In the genomic region with DNA sequence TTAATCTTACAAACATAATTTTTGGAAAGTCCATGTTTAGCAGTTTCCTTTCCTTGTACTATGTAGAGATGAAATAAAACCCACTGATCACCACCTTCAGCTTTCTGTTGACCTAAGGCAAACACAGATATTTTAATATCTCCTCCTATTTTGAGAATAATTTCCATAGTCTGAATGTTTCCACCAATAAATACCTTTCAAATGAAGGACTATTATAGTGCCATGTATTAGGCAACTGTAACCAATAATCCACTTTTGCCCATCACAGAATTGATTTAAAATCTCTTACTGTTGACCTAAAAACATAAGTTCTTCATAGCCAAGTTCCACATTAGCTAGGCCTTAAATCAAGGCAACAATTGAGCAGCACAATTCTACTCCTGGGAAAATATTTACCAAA, we compare ENCODE assay signal across 8 cellular contexts. TPM values are rescaled to one million over a fixed set of nuclear protein-coding genes. Genes with fewer than 3 reads are reported as not detected.
A peak's percentile ranks its signal among the peaks of the same experiment; 100 is the strongest.
DNase-seq lines count a peak whose midpoint lies in the region; ATAC-seq, FAIRE-seq and TF ChIP-seq lines count a peak whose summit lies in the region.

No MANE protein-coding gene starts in this region.

- H3K36me3 Mint-ChIP-seq in activated CD8-positive, alpha-beta memory T cell treated with anti-CD3 and anti-CD28 coated beads, Interleukin-2, amount 10 ng/mL, durations not matched to agents 7 days and 5 days, result no peaks in the 10 kb centered on the region
- H3K36me3 Mint-ChIP-seq in type B pancreatic cell, result peaks cover 4% of the 10 kb centered on the region

- in situ Hi-C loops in K562 (cut with MboI), result no loop called here

- no peak overlapping the region for H3K23ac ChIP-seq in mesenchymal stem cell (ENCODE audit: low read length in 2 of 2)

- H3K79me1 ChIP-seq in mesenchymal stem cell (replicated peaks; ENCODE audit: low read length, poor library complexity, severe bottlenecking), result no peaks in the 10 kb centered on the region

- peaks cover 17% of the 10 kb centered on the region for H3K4me1 Mint-ChIP-seq in activated CD8-positive, alpha-beta memory T cell treated with anti-CD3 and anti-CD28 coated beads, Interleukin-2, amount 10 ng/mL, durations not matched to agents 7 days and 5 days
- peaks cover 18% of the 10 kb centered on the region for H3K4me1 Mint-ChIP-seq in type B pancreatic cell (ENCODE audit: unreplicated experiment)

- no peaks in the 10 kb centered on the region; the same call in 1 of the 2 replicates for H4K20me1 ChIP-seq in K562 (replicated peaks; ENCODE audit: control insufficient read depth, insufficient read depth, low read length)

- H3K4me3 ChIP-seq in K562 (peak overlapping the region; percentile 77), mesenchymal stem cell (ENCODE audit: insufficient read depth in 1 of 2, low read depth in 1 of 2, low read length in 2 of 2) (peak overlapping the region in 1 of 2 experiments; percentile 89)

- TF ChIP-seq CTCF in K562 (IDR thresholded peaks at IDR 0.05 in 2 of 3, conservative IDR thresholded peaks at IDR 0.05 in 1 of 3; ENCODE audit: insufficient read depth in 2 of 3, low read depth in 1 of 3, low read length in 3 of 3), result no peak
- no peak for TF ChIP-seq CTCF in type B pancreatic cell (conservative IDR thresholded peaks at IDR 0.05)
- no peak for TF ChIP-seq CTCF in omental fat pad (IDR thresholded peaks at IDR 0.05)

- H3K4ac ChIP-seq in mesenchymal stem cell (ENCODE audit: low read depth in 1 of 2, low read length in 2 of 2), result no peak overlapping the region

- H3K4me2 ChIP-seq in K562 (ENCODE audit: insufficient read depth, low read length) (peak overlapping the region; percentile 88), mesenchymal stem cell (ENCODE audit: low read length, poor library complexity, severe bottlenecking) (no peak overlapping the region)

- H3K4me1 ChIP-seq in K562 (replicated peaks in 1 of 2; ENCODE audit: control insufficient read depth in 2 of 2, insufficient read depth in 2 of 2, low read length in 2 of 2) (peaks cover 14 to 19% of the 10 kb centered on the region in 2 experiments; a peak in 4 of 5 replicates), mesenchymal stem cell (ENCODE audit: control insufficient read depth, insufficient read depth, low read depth, low read length) (peaks cover 9% of the 10 kb centered on the region)

- CTCF ChIA-PET in activated CD8-positive, alpha-beta memory T cell treated with anti-CD3 and anti-CD28 coated beads, Interleukin-2, amount 10 ng/mL, durations not matched to agents 7 days and 5 days (lab: Charles Lee), result no interaction called here
- CTCF ChIA-PET in K562 (lab: Yijun Ruan, JAX; ENCODE audit: low intra/inter-chr PET ratio), result interaction anchor here (1.1 kb wide), 1 partner anchor 122 kb away, joined by 3 read pairs; no protein-coding TSS in a partner anchor

- TF ChIP-seq POLR2A in K562 (conservative IDR thresholded peaks at IDR 0.05), result no peak

- TF ChIP-seq RAD21 in K562 (CRISPR knock-in tag; conservative IDR thresholded peaks at IDR 0.05 in 1 of 2, IDR thresholded peaks at IDR 0.05 in 1 of 2), result no peak

- TF ChIP-seq EP300 in K562 (IDR thresholded peaks at IDR 0.05; ENCODE audit: low read length), result no peak

- H3K9ac ChIP-seq in K562 (ENCODE audit: insufficient read depth in 1 of 2, low read depth in 2 of 2, low read length in 2 of 2) (peak overlapping the region in 1 of 2 experiments; percentile 81; a peak in 3 of 4 replicates), mesenchymal stem cell (ENCODE audit: low read length) (peak overlapping the region; percentile 89)

- POLR2A ChIA-PET in K562 (lab: Yijun Ruan, JAX), result interaction anchor here (0.5 to 1.5 kb wide), 9 partner anchors 9 to 139 kb away, joined by 3 to 10 read pairs (median 4); no protein-coding TSS in a partner anchor

- H3K36me3 ChIP-seq in K562 (ENCODE audit: control insufficient read depth, insufficient read depth, low read length) (no peaks in the 10 kb centered on the region), mesenchymal stem cell (ENCODE audit: control insufficient read depth in 1 of 2, insufficient read depth in 2 of 2, low read depth in 1 of 2, low read length in 2 of 2) (peaks cover 0 to 4% of the 10 kb centered on the region in 2 experiments)

- DNase-seq in activated CD8-positive, alpha-beta memory T cell treated with anti-CD3 and anti-CD28 coated beads, Interleukin-2, amount 10 ng/mL, durations not matched to agents 7 days and 5 days, result no peak
- no peak for DNase-seq in activated CD8-positive, alpha-beta memory T cell treated with anti-CD3 and anti-CD28 coated beads for 24 hours
- no peak for DNase-seq in K562 (ENCODE audit: extremely low read depth in 1 of 4, low spot score in 3 of 4)
- DNase-seq in mesenchymal stem cell, result no peak
- no peak for DNase-seq in type B pancreatic cell (ENCODE audit: extremely low spot score, unreplicated experiment)
- DNase-seq in omental fat pad (ENCODE audit: low spot score), result no peak

- peaks cover 71% of the 10 kb centered on the region for H3K79me2 ChIP-seq in K562 (ENCODE audit: control insufficient read depth, insufficient read depth, low read length)

- FAIRE-seq in K562 (lab: Jason Lieb, UNC), result no peak

- H3K9me1 ChIP-seq in K562 (ENCODE audit: control insufficient read depth, insufficient read depth, low read length), result no peaks in the 10 kb centered on the region

- no peak overlapping the region for H2BK12ac ChIP-seq in mesenchymal stem cell (ENCODE audit: low read length in 2 of 2)

- no peak overlapping the region for H3K18ac ChIP-seq in mesenchymal stem cell (ENCODE audit: low read depth in 1 of 2, low read length in 2 of 2)

- H3K27me3 ChIP-seq in K562 (ENCODE audit: control insufficient read depth in 2 of 2, insufficient read depth in 2 of 2, low read length in 2 of 2) (no peaks in the 10 kb centered on the region), mesenchymal stem cell (ENCODE audit: control insufficient read depth in 1 of 2, insufficient read depth in 1 of 2, low read length in 2 of 2) (no peaks in the 10 kb centered on the region)

- no peak overlapping the region for H2BK15ac ChIP-seq in mesenchymal stem cell (ENCODE audit: low read depth, poor library complexity, severe bottlenecking)

- peaks cover 57% of the 10 kb centered on the region for H3K27me3 Mint-ChIP-seq in activated CD8-positive, alpha-beta memory T cell treated with anti-CD3 and anti-CD28 coated beads, Interleukin-2, amount 10 ng/mL, durations not matched to agents 7 days and 5 days
- peaks cover 7% of the 10 kb centered on the region for H3K27me3 Mint-ChIP-seq in type B pancreatic cell

- peak overlapping the region; percentile 88 for H3K27ac ChIP-seq in K562 (ENCODE audit: extremely low read depth, low read depth, low read length)
- H3K27ac ChIP-seq in mesenchymal stem cell (ENCODE audit: low read length, poor library complexity, severe bottlenecking), result no peak overlapping the region

- no peak overlapping the region for H4K8ac ChIP-seq in mesenchymal stem cell (ENCODE audit: low read length)

- intact Hi-C loops in K562 (cut with micrococcal nuclease), result loop anchor here (2.0 to 10.0 kb wide), 4 partner anchors 82 to 372 kb away; a partner anchor contains a TSS

- no peak overlapping the region for H2AK5ac ChIP-seq in mesenchymal stem cell (ENCODE audit: low read length, severe bottlenecking)

- ATAC-seq in activated CD8-positive, alpha-beta memory T cell treated with anti-CD3 and anti-CD28 coated beads, Interleukin-2, amount 10 ng/mL, durations not matched to agents 7 days and 5 days, result no peak
- ATAC-seq in K562 (no peak), GM21576 (IDR thresholded peaks at IDR 0.05; ENCODE audit: unreplicated experiment) (no peak), HG03571 (IDR thresholded peaks at IDR 0.05; ENCODE audit: unreplicated experiment) (no peak), omental fat pad (ENCODE audit: low FRiP score) (no peak)

- H3K14ac ChIP-seq in mesenchymal stem cell (ENCODE audit: low read length in 2 of 2), result no peak overlapping the region

- H2AFZ ChIP-seq in K562 (ENCODE audit: low read depth, low read length) (no peak overlapping the region), mesenchymal stem cell (ENCODE audit: low read depth, low read length) (no peak overlapping the region)

- H4K91ac ChIP-seq in mesenchymal stem cell (ENCODE audit: low read length), result no peak overlapping the region

- no peak overlapping the region for H2BK5ac ChIP-seq in mesenchymal stem cell (ENCODE audit: low read depth, low read length, poor library complexity, severe bottlenecking)

- H3K9me3 Mint-ChIP-seq in activated CD8-positive, alpha-beta memory T cell treated with anti-CD3 and anti-CD28 coated beads, Interleukin-2, amount 10 ng/mL, durations not matched to agents 7 days and 5 days (ENCODE audit: low read depth), result no peaks in the 10 kb centered on the region
- H3K9me3 Mint-ChIP-seq in type B pancreatic cell, result no peaks in the 10 kb centered on the region

- no peaks in the 10 kb centered on the region for H3K9me3 ChIP-seq in K562 (replicated peaks; ENCODE audit: control insufficient read depth, insufficient read depth, low read depth, low read length)
- H3K9me3 ChIP-seq in mesenchymal stem cell (ENCODE audit: control insufficient read depth, low read length), result no peaks in the 10 kb centered on the region

- H2BK120ac ChIP-seq in mesenchymal stem cell (ENCODE audit: low read depth, low read length), result no peak overlapping the region

- no peak overlapping the region for H3K27ac Mint-ChIP-seq in activated CD8-positive, alpha-beta memory T cell treated with anti-CD3 and anti-CD28 coated beads, Interleukin-2, amount 10 ng/mL, durations not matched to agents 7 days and 5 days
- H3K27ac Mint-ChIP-seq in type B pancreatic cell, result peak overlapping the region; percentile 86

- no TSS peak for BruUV-seq in K562 (replicated peaks; lab: Mats Ljungman, UMichigan)

- H3K4me3 Mint-ChIP-seq in activated CD8-positive, alpha-beta memory T cell treated with anti-CD3 and anti-CD28 coated beads, Interleukin-2, amount 10 ng/mL, durations not matched to agents 7 days and 5 days, result peak overlapping the region; percentile 9
- peak overlapping the region; percentile 94 for H3K4me3 Mint-ChIP-seq in type B pancreatic cell

RNA-seq across cellular contexts. Expression of a gene that starts 1.8 kb away (rescaled TPM):
- 1 to 10 TPM; 1.3 to 2.8 TPM for total RNA-seq in activated CD8-positive, alpha-beta memory T cell treated with anti-CD3 and anti-CD28 coated beads, Interleukin-2, amount 10 ng/mL, durations not matched to agents 7 days and 5 days
- 57.9 and 301 TPM in 2 replicates for total RNA-seq in K562 (2011; cell fraction: chromatin; rRNA removed; ENCODE audit: low replicate concordance)
- 30.5 and 47.2 TPM in 2 replicates for total RNA-seq in K562 (2011; cell fraction: nucleolus; rRNA removed)
- total RNA-seq in K562 (2011; cell fraction: nucleoplasm; rRNA removed), result 88.9 and 189 TPM in 2 replicates
- total RNA-seq in K562 (2014; rRNA removed), result 41.1 and 57.4 TPM in 2 replicates
- total RNA-seq in K562 (2014; rRNA removed; fragmentation: Illumina TruSeq; extraction: Trizol), result 69.8 and 76.9 TPM in 2 replicates
- total RNA-seq in K562 (2015; rRNA removed; fragmentation: Illumina TruSeq; extraction: Trizol), result 73.9 and 77.5 TPM in 2 replicates
- total RNA-seq in K562 (2021), result 49.8 and 54.9 TPM in 2 replicates
- polyA plus RNA-seq in K562 (2011; rRNA removed), result 27.7 and 44.1 TPM in 2 replicates
- 16.9 and 17.7 TPM in 2 replicates for polyA plus RNA-seq in K562 (2011; cell fraction: cytosol; rRNA removed)
- polyA plus RNA-seq in K562 (2011; cell fraction: nucleus; rRNA removed), result 29.4 and 39.0 TPM in 2 replicates
- 25.7 and 29.0 TPM in 2 replicates for polyA plus RNA-seq in K562 (2012)
- 31.6 and 34.5 TPM in 2 replicates for polyA plus RNA-seq in K562 (2014; fragmentation: Illumina TruSeq; extraction: Trizol)
- polyA plus RNA-seq in K562 (2014; fragmentation: Nextera tagmentation; extraction: Ambion mirVana), result 10 to 100 TPM in 1 of 2 experiments, 1 to 10 TPM in 1; 8.0 to 52.1 TPM
- 27.0 and 27.4 TPM in 2 replicates for polyA plus RNA-seq in K562 (2014; rRNA removed)
- polyA minus RNA-seq in K562 (2011; rRNA and poly(A)+ RNA removed), result 164 and 196 TPM in 2 replicates
- polyA minus RNA-seq in K562 (2011; cell fraction: cytosol; rRNA and poly(A)+ RNA removed), result 34.5 and 62.7 TPM in 2 replicates
- polyA minus RNA-seq in K562 (2011; cell fraction: nucleus; rRNA and poly(A)+ RNA removed), result 138 and 164 TPM in 2 replicates
- polyA plus RNA-seq in mesenchymal stem cell (2013, experiment 1 of 2), result 23.2 TPM
- 23.2 TPM for polyA plus RNA-seq in mesenchymal stem cell (2013, experiment 2 of 2)
- 18.5 and 33.8 TPM in 2 replicates for total RNA-seq in type B pancreatic cell (ENCODE audit: low replicate concordance)
- total RNA-seq in omental fat pad, result 10 to 100 TPM; 33.3 to 92.7 (median 39.9) TPM
